In the genomic region with DNA sequence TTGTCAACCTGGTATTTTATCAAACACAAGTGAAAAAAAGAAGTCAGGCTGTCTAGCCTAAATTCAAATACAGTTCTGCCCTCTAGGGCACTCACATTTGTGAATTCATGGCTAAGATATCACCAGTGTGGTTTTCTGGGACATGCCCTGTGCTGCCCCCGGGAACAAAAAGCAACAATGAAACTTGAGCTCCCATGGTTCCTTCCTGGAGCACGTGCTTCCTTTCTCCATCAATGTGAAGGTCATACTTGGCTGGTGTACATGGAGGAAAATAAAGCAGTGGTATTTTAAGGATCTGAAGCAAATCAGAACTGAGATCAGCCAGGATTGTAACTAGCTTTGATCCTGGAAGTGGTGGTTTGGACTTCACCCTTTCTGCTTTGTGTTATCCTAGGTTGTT, we compare ENCODE assay signal across 28 cellular contexts.
DNase-seq lines count a peak whose midpoint lies in the region; ATAC-seq, FAIRE-seq and TF ChIP-seq lines count a peak whose summit lies in the region.
"Had no signal": no experiment of that assay in that cellular context is flagged by ENCODE, and none has a peak within 500 bp of the region (broad histone marks: within the 10 kb centered on the region; RNA-seq: fewer than 3 reads in every experiment).

No MANE protein-coding gene starts in this region.

- no peak overlapping the region for H3K14ac ChIP-seq in H1 (ENCODE audit: insufficient read length)

- H3K9ac ChIP-seq in H1 (replicated peaks in 1 of 4; ENCODE audit: extremely low read depth in 1 of 4, low read depth in 3 of 4, low read length in 3 of 4) (no peak overlapping the region), HepG2 (ENCODE audit: insufficient read depth, low read depth, low read length) (no peak overlapping the region)

- POLR2A ChIA-PET in H1 (lab: Charles Lee; ENCODE audit: partially characterized antibody) = no interaction called here
- POLR2A ChIA-PET in HepG2 (lab: Yijun Ruan, JAX) = no interaction called here

- ATAC-seq in HepG2 = no peak
- ATAC-seq: activated T-cell treated with anti-CD3 and anti-CD28 coated beads, Interleukin-2, amount 50 U/mL, for 4 hours; GM23338; stimulated activated naive CD8-positive, alpha-beta T cell treated with anti-CD3 and anti-CD28 coated beads, Interleukin-15, amount 100 ng/mL, for 72 hours had no signal

- no peak overlapping the region for H3K23ac ChIP-seq in H1 (ENCODE audit: insufficient read length)

- H3K36me3 ChIP-seq in H1 (ENCODE audit: control insufficient read depth in 2 of 4, insufficient read depth in 4 of 4, low read length in 3 of 4) = no peaks in the 10 kb centered on the region
- H3K36me3 ChIP-seq in HepG2 (replicated peaks in 1 of 2; ENCODE audit: control insufficient read depth in 1 of 2, insufficient read depth in 2 of 2, low read length in 2 of 2) = no peaks in the 10 kb centered on the region
- H3K36me3 ChIP-seq: adrenal gland, MG63, sigmoid colon, tibial nerve had no signal

- no peak for TF ChIP-seq POLR2A in H1 (IDR thresholded peaks at IDR 0.05; ENCODE audit: control extremely low read depth in 1 of 2, low read depth in 2 of 2, low read length in 2 of 2)
- TF ChIP-seq POLR2A in HepG2 (IDR thresholded peaks at IDR 0.05; ENCODE audit: insufficient read depth in 1 of 2, low read depth in 2 of 2, low read length in 2 of 2) = no peak

- no peak overlapping the region for H4K8ac ChIP-seq in H1 (ENCODE audit: extremely low read depth, insufficient read depth, low read length)

- H3K79me2 ChIP-seq in H1 (ENCODE audit: control insufficient read depth in 1 of 2, insufficient read depth in 2 of 2, low read length in 2 of 2) (no peaks in the 10 kb centered on the region), HepG2 (ENCODE audit: insufficient read depth, low read length) (no peaks in the 10 kb centered on the region)

- H3K79me1 ChIP-seq in H1 (ENCODE audit: low read depth, low read length) = no peaks in the 10 kb centered on the region

- H3K27me3 ChIP-seq in H1 (replicated peaks in 1 of 4; ENCODE audit: control insufficient read depth in 3 of 4, extremely low read depth in 1 of 4, insufficient read depth in 3 of 4, low read length in 3 of 4) (no peaks in the 10 kb centered on the region), HepG2 (ENCODE audit: control insufficient read depth in 1 of 2, insufficient read depth in 2 of 2, low read length in 2 of 2) (0 out of 5 replicates have a peak, but pooled peaks cover 0 to 5% of the 10 kb centered on the region in 2 experiments)
- H3K27me3 ChIP-seq: adrenal gland, MG63, sigmoid colon, tibial nerve had no signal

- intact Hi-C loops in HepG2 (cut with micrococcal nuclease; ENCODE audit: unreplicated experiment) = no loop called here

- CTCF ChIA-PET in H1 (lab: Charles Lee; ENCODE audit: partially characterized antibody) = interaction anchor here (0.8 to 3.4 kb wide), 5 partner anchors 18 to 262 kb away, joined by 3 to 12 read pairs (median 5); no protein-coding TSS in a partner anchor
- CTCF ChIA-PET in HepG2 (lab: Yijun Ruan, JAX; ENCODE audit: low intra/inter-chr PET ratio, low total read pairs) = no interaction called here

- no peak overlapping the region for H2BK20ac ChIP-seq in H1 (ENCODE audit: low read length)

- no TSS peak for BruUV-seq in HepG2 (replicated peaks; lab: Mats Ljungman, UMichigan)

- H3K23me2 ChIP-seq in H1 (ENCODE audit: low read depth, low read length) = no peaks in the 10 kb centered on the region

- TF ChIP-seq CTCF in H1 (IDR thresholded peaks at IDR 0.05; ENCODE audit: control extremely low read depth in 1 of 3, insufficient read depth in 1 of 3, low read depth in 1 of 3, low read length in 3 of 3) (no peak), HepG2 (CRISPR knock-in tag; IDR thresholded peaks at IDR 0.05) (no peak)

- no peak overlapping the region for H4K91ac ChIP-seq in H1 (replicated peaks; ENCODE audit: insufficient read length, low read length)

- TF ChIP-seq EP300 in H1 (IDR thresholded peaks at IDR 0.05; ENCODE audit: borderline replicate concordance in 1 of 2, low read depth in 2 of 2, low read length in 2 of 2) = no peak
- no peak for TF ChIP-seq EP300 in HepG2 (IDR thresholded peaks at IDR 0.05; ENCODE audit: low read depth in 2 of 2, low read length in 2 of 2)
- TF ChIP-seq EP300 in HepG2 (CRISPR knock-in tag; IDR thresholded peaks at IDR 0.05; ENCODE audit: borderline replicate concordance) = no peak

- peaks cover 4 to 9% of the 10 kb centered on the region in 2 experiments; a peak in 3 of 4 replicates for H3K9me3 ChIP-seq in H1 (ENCODE audit: insufficient read depth in 2 of 2, low read depth in 1 of 2, low read length in 1 of 2)
- H3K9me3 ChIP-seq in HepG2 (ENCODE audit: low read length) = no peaks in the 10 kb centered on the region
- H3K9me3 ChIP-seq: adrenal gland, sigmoid colon, tibial nerve had no signal

- FAIRE-seq in H1 (lab: Jason Lieb, UNC) = no peak
- no peak for FAIRE-seq in HepG2 (lab: Jason Lieb, UNC)
- FAIRE-seq: endometrium, G401.6 had no signal

- no peak overlapping the region for H2AK5ac ChIP-seq in H1 (ENCODE audit: low read depth, low read length)

- no peak overlapping the region for H3K56ac ChIP-seq in H1 (replicated peaks; ENCODE audit: insufficient read length, low read depth, low read length)

- H4K20me1 ChIP-seq in H1 (replicated peaks in 1 of 2; ENCODE audit: control insufficient read depth in 1 of 2, insufficient read depth in 2 of 2, low read length in 2 of 2) = no peaks in the 10 kb centered on the region
- H4K20me1 ChIP-seq in HepG2 (ENCODE audit: insufficient read depth, low read length) = no peaks in the 10 kb centered on the region

- TF ChIP-seq RAD21 in H1 (IDR thresholded peaks at IDR 0.05 in 1 of 2, conservative IDR thresholded peaks at IDR 0.05 in 1 of 2; ENCODE audit: low read depth in 2 of 2, low read length in 2 of 2) = no peak
- TF ChIP-seq RAD21 in HepG2 (CRISPR knock-in tag; IDR thresholded peaks at IDR 0.05) = no peak

- no peak overlapping the region for H2BK120ac ChIP-seq in H1 (replicated peaks; ENCODE audit: low read depth, low read length)

- no peak overlapping the region for H2BK12ac ChIP-seq in H1 (ENCODE audit: low read depth, low read length)

- H3K27ac ChIP-seq in H1 (ENCODE audit: low read depth, low read length) = no peak overlapping the region
- H3K27ac ChIP-seq in HepG2 (ENCODE audit: extremely low read length, insufficient read depth, low read length) = no peak overlapping the region
- H3K27ac ChIP-seq: adrenal gland, sigmoid colon, tibial nerve had no signal

- DNase-seq in NCI-H2196 treated with DMSO at 0.1 percent for 48 hours (lab: John Stamatoyannopoulos, UW; ENCODE audit: unreplicated experiment) (peak; percentile 1), NCI-H2196 (lab: John Stamatoyannopoulos, UW; ENCODE audit: unreplicated experiment) (no peak), H1 (ENCODE audit: low read depth in 1 of 2, low spot score in 2 of 2) (no peak), HepG2 (ENCODE audit: low spot score) (no peak), ureter (ENCODE audit: low spot score) (peak; percentile 4), C1 segment of cervical spinal cord (lab: John Stamatoyannopoulos, UW) (no peak), G401 (ENCODE audit: low spot score) (no peak), cerebellar cortex (ENCODE audit: low spot score) (no peak)
- DNase-seq: 8988T; activated CD4-positive, alpha-beta T cell treated with anti-CD3 and anti-CD28 coated beads for 48 hours; activated naive CD4-positive, alpha-beta T cell; activated T-cell treated with anti-CD3 and anti-CD28 coated beads, Interleukin-2, amount 50 U/mL, for 4 hours; adrenal gland; CD8-positive, alpha-beta memory T cell; DMS153; immature natural killer cell; MG63; NCI-H2107; NCI-H526; nephron progenitor cell; posterior cingulate gyrus; RPMI8226; sigmoid colon; stimulated activated naive CD8-positive, alpha-beta T cell treated with anti-CD3 and anti-CD28 coated beads, Interleukin-15, amount 100 ng/mL, for 72 hours had no signal

- H2BK15ac ChIP-seq in H1 (ENCODE audit: low read length) = no peak overlapping the region

- no peak overlapping the region for H4K5ac ChIP-seq in H1 (ENCODE audit: insufficient read length, low read depth, low read length)

- no peak overlapping the region for H2BK5ac ChIP-seq in H1 (ENCODE audit: low read depth, low read length)

- 63% methylated on average over 2 of the region's 2 CpGs; no CpG with 5 or more reads in 1 of the 2 experiments for WGBS in H1 (ENCODE audit: extremely low coverage in 1 of 2, insufficient coverage in 1 of 2, insufficient read length in 1 of 2, insufficient replicate concordance in 2 of 2, low coverage in 1 of 2, low lambda C conversion rate in 2 of 2, missing lambda C conversion rate in 1 of 2), 2 experiments
- WGBS in HepG2 (ENCODE audit: low lambda C conversion rate) = 4% methylated on average over 2 of the region's 2 CpGs

- no peaks in the 10 kb centered on the region for H3K4me1 ChIP-seq in H1 (replicated peaks in 1 of 4; ENCODE audit: control insufficient read depth in 3 of 4, insufficient read depth in 4 of 4, low read length in 3 of 4)
- no peaks in the 10 kb centered on the region; the same call in 1 of the 2 replicates for H3K4me1 ChIP-seq in HepG2 (ENCODE audit: insufficient read depth, low read length)
- H3K4me1 ChIP-seq: adrenal gland, sigmoid colon had no signal

- no peak overlapping the region for H3K18ac ChIP-seq in H1 (ENCODE audit: extremely low read depth, low read length)

- H3K4ac ChIP-seq in H1 (replicated peaks; ENCODE audit: insufficient read length, low read depth, low read length) = no peak overlapping the region

- H3K4me2 ChIP-seq in H1 (ENCODE audit: insufficient read depth in 1 of 2, low read depth in 2 of 2, low read length in 2 of 2) (no peak overlapping the region), HepG2 (ENCODE audit: low read depth, low read length) (no peak overlapping the region)
- H3K4me2 ChIP-seq: GM23338 had no signal

- H2AFZ ChIP-seq in H1 (ENCODE audit: low read length) = 0 out of 2 replicates have a peak overlapping the region, but pooled peaks have one; percentile 59
- no peak overlapping the region for H2AFZ ChIP-seq in HepG2 (ENCODE audit: low read length)
- H2AFZ ChIP-seq: GM23338 had no signal

- in situ Hi-C loops in HepG2 (cut with HindIII; ENCODE audit: extremely low pct_ligation_motif_present, low pct_unique_long_range_greater_than_20kb) = no loop called here
- in situ Hi-C loops in G401 (cut with HindIII; ENCODE audit: low sequenced_read_pairs) = no loop called here

- no peak overlapping the region for H3K4me3 ChIP-seq in H1 (ENCODE audit: extremely low read depth in 1 of 4, insufficient read depth in 2 of 4, low read depth in 3 of 4, low read length in 4 of 4)
- no peak overlapping the region for H3K4me3 ChIP-seq in HepG2 (replicated peaks in 1 of 3; ENCODE audit: insufficient read depth in 1 of 3, low read depth in 2 of 3, low read length in 3 of 3)
- H3K4me3 ChIP-seq: adrenal gland, GM23338, MG63, sigmoid colon, tibial nerve had no signal

TF ChIP-seq in H1, 55 proteins besides CTCF, POLR2A, EP300 and RAD21:
- TF ChIP-seq CTBP2 (IDR thresholded peaks at IDR 0.05; ENCODE audit: borderline replicate concordance, insufficient read depth, insufficient read length, low read length) = no peak

Comparison
In these comparisons a context has a peak if more than half of its experiments do, and no peak if none do; other contexts are left out.
1. DNase-seq: peak in NCI-H2196 treated with DMSO at 0.1 percent for 48 hours (single experiment) and ureter (single experiment); none in NCI-H2196 (single experiment), H1 (0 of 2), HepG2 (single experiment), C1 segment of cervical spinal cord (0 of 14), G401 (single experiment) and cerebellar cortex (single experiment).